In the genomic region with DNA sequence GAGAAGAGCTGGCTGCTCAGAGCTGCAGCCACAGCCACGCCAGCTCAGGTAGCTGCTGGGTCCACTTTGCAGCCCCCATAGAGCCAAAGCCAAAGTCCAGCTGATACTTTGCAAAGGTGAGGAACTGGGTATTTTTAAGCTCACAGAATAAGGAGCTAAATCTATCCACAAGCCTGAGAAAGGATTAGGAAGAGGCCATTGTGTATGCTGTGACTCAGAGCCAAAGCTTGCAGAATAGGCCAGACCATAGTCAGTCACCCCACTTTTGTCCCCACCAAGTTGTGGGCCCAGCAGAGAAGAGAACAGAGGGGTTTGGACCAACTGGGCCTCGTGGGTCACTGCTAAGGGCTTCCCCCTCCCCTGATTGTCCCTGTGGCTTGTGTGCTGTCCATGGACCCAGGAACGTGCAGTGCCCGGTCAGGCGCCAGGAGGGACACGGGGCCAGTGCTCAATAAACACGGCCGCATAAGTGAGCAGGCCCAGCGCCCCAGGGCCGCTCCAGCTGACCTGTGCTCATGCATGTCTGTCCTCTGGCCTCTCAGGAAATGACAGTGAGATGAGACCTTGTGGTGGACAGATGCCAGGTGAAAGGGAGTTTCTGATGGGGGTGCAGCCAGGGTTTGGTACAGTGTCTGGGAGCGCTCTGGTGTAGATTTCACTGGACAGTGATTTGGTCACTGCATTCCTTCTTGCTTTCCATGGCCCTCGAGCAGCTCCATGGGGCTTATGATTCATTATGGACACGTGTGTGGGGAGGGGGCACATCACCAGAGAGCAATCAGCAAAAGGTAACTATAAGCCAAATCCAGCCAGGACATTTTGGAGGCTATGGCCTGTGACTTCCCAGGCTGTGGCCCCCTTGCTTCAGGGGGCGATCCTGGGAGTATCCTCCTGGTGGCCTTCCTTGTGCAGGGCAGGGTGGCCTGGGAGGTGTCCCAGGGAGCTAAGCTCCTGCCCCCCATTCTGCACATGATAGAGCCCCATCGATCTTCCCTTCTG, we compare ENCODE assay signal across 13 cellular contexts. TPM values are rescaled to one million over a fixed set of nuclear protein-coding genes. Genes with fewer than 3 reads are reported as not detected.
DNase-seq lines count a peak whose midpoint lies in the region; ATAC-seq and FAIRE-seq lines count a peak whose summit lies in the region.
"Had no signal": no experiment of that assay in that cellular context is flagged by ENCODE, and none has a peak within 500 bp of the region (broad histone marks: within the 10 kb centered on the region; RNA-seq: fewer than 3 reads in every experiment).

No MANE protein-coding gene starts in this region.

- peak; percentile 56 for FAIRE-seq in RCC 7860 (lab: Jason Lieb, UNC)
- FAIRE-seq: endometrium had no signal

- ATAC-seq in sciatic nerve: peak; percentile 33
- ATAC-seq in GM19328 (IDR thresholded peaks at IDR 0.05; ENCODE audit: unreplicated experiment): no peak
- no peak for ATAC-seq in GM21723 (IDR thresholded peaks at IDR 0.05; ENCODE audit: unreplicated experiment)
- ATAC-seq in GM21529 (IDR thresholded peaks at IDR 0.05; ENCODE audit: unreplicated experiment): no peak
- no peak for ATAC-seq in activated CD4-positive, CD25-positive, alpha-beta regulatory T cell treated with anti-CD3 and anti-CD28 coated beads, Interleukin-2, amount 50 U/mL, for 24 hours

- intact Hi-C loops in sciatic nerve (cut with DNase I): no loop called here

- DNase-seq in EL: peak; percentile 46
- peak; percentile 49 for DNase-seq in RCC 7860 (ENCODE audit: low spot score)
- peak; percentile 42 for DNase-seq in islet precursor cell
- DNase-seq in sciatic nerve (ENCODE audit: low spot score): peak; percentile 55
- DNase-seq: activated CD8-positive, alpha-beta memory T cell treated with anti-CD3 and anti-CD28 coated beads, Interleukin-2, amount 50 U/mL, for 4 hours; heart right ventricle had no signal

RNA-seq across cellular contexts. Expression of gene MAL, which starts 31.3 kb away (rescaled TPM):
- 241 TPM for total RNA-seq in sciatic nerve
- total RNA-seq: lung microvascular endothelial cell, pulmonary artery endothelial cell had no signal
